26 cellular contexts compared by ENCODE assay signal in genomic region chr2:75431276-75431675, GRCh38.
DNase-seq lines count a peak whose midpoint lies in the region; ATAC-seq, FAIRE-seq and TF ChIP-seq lines count a peak whose summit lies in the region.
"Had no signal": no experiment of that assay in that cellular context is flagged by ENCODE, and none has a peak within 500 bp of the region (broad histone marks: within the 10 kb centered on the region; RNA-seq: fewer than 3 reads in every experiment).

No MANE protein-coding gene starts in this region.

- DNase-seq in RCC 7860 (ENCODE audit: low spot score): no peak
- no peak for DNase-seq in amniotic stem cell (lab: John Stamatoyannopoulos, UW)
- DNase-seq in effector CD8-positive, alpha-beta T cell (lab: John Stamatoyannopoulos, UW): no peak
- no peak for DNase-seq in NCI-H128 (lab: John Stamatoyannopoulos, UW; ENCODE audit: unreplicated experiment)
- DNase-seq in naive thymus-derived CD4-positive, alpha-beta T cell: no peak
- DNase-seq: activated CD4-positive, alpha-beta T cell treated with anti-CD3 and anti-CD28 coated beads, Interleukin-2, amount 50 U/mL, for 1 hour; activated CD8-positive, alpha-beta memory T cell treated with anti-CD3 and anti-CD28 coated beads, Interleukin-2, amount 10 ng/mL, durations not matched to agents 7 days and 5 days; activated naive CD4-positive, alpha-beta T cell treated with Interleukin-2 at 50 U/mL for 16 hours; BE2C; MG63; NCI-H146; NCI-H446 treated with DMSO at 0.1 percent for 48 hours; occipital lobe; SHP77 treated with DMSO at 0.1 percent for 48 hours; T-helper 9 cell had no signal

- H3K27ac Mint-ChIP-seq in nephron: peak overlapping the region in 2 of 3 experiments; percentile 28 to 44
- no peak overlapping the region for H3K27ac Mint-ChIP-seq in naive thymus-derived CD4-positive, alpha-beta T cell
- H3K27ac Mint-ChIP-seq: activated CD8-positive, alpha-beta memory T cell treated with anti-CD3 and anti-CD28 coated beads, Interleukin-2, amount 10 ng/mL, durations not matched to agents 7 days and 5 days; stimulated activated naive CD8-positive, alpha-beta T cell treated with anti-CD3 and anti-CD28 coated beads, Interleukin-15, Interleukin-2, amounts not matched to agents 100 ng/mL and 50 ng/mL, for 24 hours; WTC11 had no signal

- H3K27me3 Mint-ChIP-seq in nephron (ENCODE audit: low read depth): peaks cover 8% of the 10 kb centered on the region
- H3K27me3 Mint-ChIP-seq in naive thymus-derived CD4-positive, alpha-beta T cell: peaks cover 2 to 54% (median 46%) of the 10 kb centered on the region in 5 donors

- POLR2A ChIA-PET in naive thymus-derived CD4-positive, alpha-beta T cell (lab: Charles Lee): no interaction called here

- peak; percentile 16 for ATAC-seq in HG03342 (IDR thresholded peaks at IDR 0.05; ENCODE audit: unreplicated experiment)
- no peak for ATAC-seq in naive thymus-derived CD4-positive, alpha-beta T cell
- ATAC-seq: A549; activated CD8-positive, alpha-beta memory T cell treated with anti-CD3 and anti-CD28 coated beads, Interleukin-2, amount 10 ng/mL, durations not matched to agents 7 days and 5 days; K562; left lobe of liver; PC-3; WTC11 had no signal

- intact Hi-C loops in naive thymus-derived CD4-positive, alpha-beta T cell (cut with micrococcal nuclease): no loop called here

- no peak overlapping the region for H3K4me3 Mint-ChIP-seq in nephron
- no peak overlapping the region for H3K4me3 Mint-ChIP-seq in naive thymus-derived CD4-positive, alpha-beta T cell
- H3K4me3 Mint-ChIP-seq: activated CD8-positive, alpha-beta memory T cell treated with anti-CD3 and anti-CD28 coated beads, Interleukin-2, amount 10 ng/mL, durations not matched to agents 7 days and 5 days; stimulated activated naive CD8-positive, alpha-beta T cell treated with anti-CD3 and anti-CD28 coated beads, Interleukin-15, Interleukin-2, amounts not matched to agents 100 ng/mL and 50 ng/mL, for 24 hours; WTC11 had no signal

- H3K4me1 ChIP-seq in naive thymus-derived CD4-positive, alpha-beta T cell (ENCODE audit: control insufficient read depth in 2 of 2, insufficient read depth in 2 of 2, low read length in 2 of 2): no peaks in the 10 kb centered on the region
- H3K4me1 ChIP-seq: A549, BE2C, vagina had no signal

- no peaks in the 10 kb centered on the region for H3K36me3 Mint-ChIP-seq in nephron (ENCODE audit: low read depth)
- no peaks in the 10 kb centered on the region for H3K36me3 Mint-ChIP-seq in naive thymus-derived CD4-positive, alpha-beta T cell
- H3K36me3 Mint-ChIP-seq: activated CD8-positive, alpha-beta memory T cell treated with anti-CD3 and anti-CD28 coated beads, Interleukin-2, amount 10 ng/mL, durations not matched to agents 7 days and 5 days; WTC11 had no signal

- peaks cover 11% of the 10 kb centered on the region for H3K4me1 Mint-ChIP-seq in nephron
- H3K4me1 Mint-ChIP-seq in naive thymus-derived CD4-positive, alpha-beta T cell: no peaks in the 10 kb centered on the region
- H3K4me1 Mint-ChIP-seq: activated CD8-positive, alpha-beta memory T cell treated with anti-CD3 and anti-CD28 coated beads, Interleukin-2, amount 10 ng/mL, durations not matched to agents 7 days and 5 days had no signal

- H3K4me3 ChIP-seq in GM08714 (ENCODE audit: low read length): peak overlapping the region; percentile 16; the same call in 1 of the 2 replicates
- H3K4me3 ChIP-seq in naive thymus-derived CD4-positive, alpha-beta T cell (ENCODE audit: low read length): no peak overlapping the region
- H3K4me3 ChIP-seq: A549, K562, MG63, vagina had no signal

- FAIRE-seq in RCC 7860 (lab: Jason Lieb, UNC): peak; percentile 75
- FAIRE-seq: A549, G401.6, K562 had no signal

- no peaks in the 10 kb centered on the region for H3K9me3 ChIP-seq in naive thymus-derived CD4-positive, alpha-beta T cell (ENCODE audit: control insufficient read depth in 2 of 3, low read length in 3 of 3)
- H3K9me3 ChIP-seq: A549, BE2C, MG63, vagina had no signal

- CTCF ChIA-PET in naive thymus-derived CD4-positive, alpha-beta T cell (lab: Charles Lee): no interaction called here

- no peaks in the 10 kb centered on the region for H3K27me3 ChIP-seq in naive thymus-derived CD4-positive, alpha-beta T cell (ENCODE audit: control insufficient read depth in 2 of 2, insufficient read depth in 2 of 2, low read length in 2 of 2)
- H3K27me3 ChIP-seq: BE2C, MG63, vagina had no signal

- H3K9me3 Mint-ChIP-seq in nephron: peaks cover 5% of the 10 kb centered on the region
- H3K9me3 Mint-ChIP-seq in naive thymus-derived CD4-positive, alpha-beta T cell: peaks cover 0 to 5% (median 0%) of the 10 kb centered on the region in 11 donors
- H3K9me3 Mint-ChIP-seq: stimulated activated naive CD8-positive, alpha-beta T cell treated with anti-CD3 and anti-CD28 coated beads, Interleukin-15, Interleukin-2, amounts not matched to agents 100 ng/mL and 50 ng/mL, for 24 hours; WTC11 had no signal

- H3K36me3 ChIP-seq in naive thymus-derived CD4-positive, alpha-beta T cell (ENCODE audit: control insufficient read depth in 2 of 3, insufficient read depth in 3 of 3, low read length in 3 of 3): no peaks in the 10 kb centered on the region
- H3K36me3 ChIP-seq: BE2C, MG63, vagina had no signal

- no peak overlapping the region for H3K27ac ChIP-seq in naive thymus-derived CD4-positive, alpha-beta T cell (ENCODE audit: low read depth, low read length)
- H3K27ac ChIP-seq: A549, vagina had no signal

- no peak for TF ChIP-seq CTCF in nephron (IDR thresholded peaks at IDR 0.05; ENCODE audit: unreplicated experiment in 3 of 3)

Comparison
In these comparisons a context has a peak if more than half of its experiments do, and no peak if none do; other contexts are left out.
1. H3K27ac Mint-ChIP-seq: peak in nephron (2 of 3); none in naive thymus-derived CD4-positive, alpha-beta T cell (0 of 9).